ENCODE assay signal across 9 cellular contexts in genomic region chr11:121520243-121521144, GRCh38.
DNase-seq lines count a peak whose midpoint lies in the region; ATAC-seq, FAIRE-seq and TF ChIP-seq lines count a peak whose summit lies in the region.
"Had no signal": no experiment of that assay in that cellular context is flagged by ENCODE, and none has a peak within 500 bp of the region (broad histone marks: within the 10 kb centered on the region; RNA-seq: fewer than 3 reads in every experiment).

No MANE protein-coding gene starts in this region.

- DNase-seq in AG20443 (ENCODE audit: low spot score) (peak; percentile 64), GM19239 (ENCODE audit: insufficient read length, low spot score) (no peak), adipocyte (ENCODE audit: low read depth) (peak; percentile 66), keratinocyte (ENCODE audit: low read depth, low spot score) (no peak), HEK293T (ENCODE audit: extremely low spot score) (no peak), transverse colon (no peak), NCI-H510A (lab: John Stamatoyannopoulos, UW) (no peak)
- DNase-seq: testis had no signal

- 88 to 89% methylated on average over 4 of the region's 4 CpGs for WGBS in transverse colon (ENCODE audit: low coverage in 1 of 2), 2 donors

- no peaks in the 10 kb centered on the region for H3K27me3 ChIP-seq in adipocyte (replicated peaks; ENCODE audit: control insufficient read depth, insufficient read depth, low read length)
- H3K27me3 ChIP-seq in keratinocyte (ENCODE audit: control insufficient read depth, extremely low read depth, insufficient read depth, low read length): no peaks in the 10 kb centered on the region
- no peaks in the 10 kb centered on the region for H3K27me3 ChIP-seq in transverse colon
- H3K27me3 ChIP-seq: testis had no signal

- no peaks in the 10 kb centered on the region for H3K36me3 ChIP-seq in adipocyte (ENCODE audit: control insufficient read depth, insufficient read depth, low read length, severe bottlenecking)
- peaks cover 1 to 12% of the 10 kb centered on the region in 2 experiments for H3K36me3 ChIP-seq in keratinocyte (ENCODE audit: control insufficient read depth in 2 of 2, extremely low read depth in 1 of 2, insufficient read depth in 2 of 2, low read length in 2 of 2)
- peaks cover 0 to 14% (median 6%) of the 10 kb centered on the region in 4 donors for H3K36me3 ChIP-seq in transverse colon

- no peak for TF ChIP-seq POLR2A in transverse colon (IDR thresholded peaks at IDR 0.05)

- H3K9me1 ChIP-seq in keratinocyte (ENCODE audit: control insufficient read depth, extremely low read depth, insufficient read depth, low read length): no peaks in the 10 kb centered on the region

- no peaks in the 10 kb centered on the region for H4K20me1 ChIP-seq in keratinocyte (ENCODE audit: control insufficient read depth, extremely low read depth, insufficient read depth, low read length)

- FAIRE-seq in GM19239 (lab: Jason Lieb, UNC) (peak; percentile 55), keratinocyte (lab: Jason Lieb, UNC) (peak; percentile 39)

- H2AFZ ChIP-seq in keratinocyte (ENCODE audit: control insufficient read depth, low read length): no peak overlapping the region

- CTCF ChIA-PET in HEK293T (lab: Yijun Ruan, JAX): no interaction called here

- peaks cover 15% of the 10 kb centered on the region for H3K4me1 ChIP-seq in adipocyte (ENCODE audit: control insufficient read depth, insufficient read depth, low read length)
- peaks cover 29% of the 10 kb centered on the region for H3K4me1 ChIP-seq in keratinocyte (ENCODE audit: control insufficient read depth, extremely low read depth, insufficient read depth, low read length)
- H3K4me1 ChIP-seq in transverse colon: peaks cover 0 to 7% (median 0%) of the 10 kb centered on the region in 4 donors

- H3K9ac ChIP-seq in adipocyte (ENCODE audit: low read length) (no peak overlapping the region), keratinocyte (ENCODE audit: control insufficient read depth, extremely low read depth, insufficient read depth, low read length) (peak overlapping the region; percentile 45)

- H3K9me3 ChIP-seq in adipocyte (ENCODE audit: control insufficient read depth, low read length) (peaks cover 6% of the 10 kb centered on the region), keratinocyte (ENCODE audit: control insufficient read depth, low read depth, low read length) (no peaks in the 10 kb centered on the region), transverse colon (no peaks in the 10 kb centered on the region)
- H3K9me3 ChIP-seq: testis had no signal

- intact Hi-C loops in transverse colon (cut with DNase I; ENCODE audit: low total_unique reads): no loop called here

- peak overlapping the region; percentile 69 for H3K4me2 ChIP-seq in keratinocyte (ENCODE audit: control insufficient read depth, extremely low read depth, insufficient read depth, low read depth, low read length)

- H3K27ac ChIP-seq in keratinocyte (ENCODE audit: control insufficient read depth, insufficient read depth, low read length): peak overlapping the region; percentile 94
- no peak overlapping the region for H3K27ac ChIP-seq in transverse colon
- H3K27ac ChIP-seq: testis had no signal

- dilution Hi-C loops in keratinocyte (cut with MboI; ENCODE audit: extremely low pct_ligation_motif_present, low sequenced_read_pairs): no loop called here

- TF ChIP-seq CTCF in keratinocyte (optimal IDR thresholded peaks at IDR 0.05 in 1 of 3, IDR thresholded peaks at IDR 0.05 in 1 of 3, conservative IDR thresholded peaks at IDR 0.05 in 1 of 3; ENCODE audit: extremely low read depth in 1 of 3, insufficient read depth in 2 of 3, low read length in 3 of 3) (no peak), transverse colon (IDR thresholded peaks at IDR 0.05) (no peak)

- no peak for TF ChIP-seq EP300 in transverse colon (IDR thresholded peaks at IDR 0.05; ENCODE audit: low read depth)

- POLR2A ChIA-PET in HEK293T (lab: Yijun Ruan, JAX): no interaction called here

- no peaks in the 10 kb centered on the region for H3K79me2 ChIP-seq in keratinocyte (ENCODE audit: control insufficient read depth, insufficient read depth, low read length)

- H3K4me3 ChIP-seq in adipocyte (ENCODE audit: low read length): no peak overlapping the region
- H3K4me3 ChIP-seq in keratinocyte (ENCODE audit: control insufficient read depth in 2 of 3, extremely low read depth in 1 of 3, insufficient read depth in 2 of 3, low read depth in 1 of 3, low read length in 3 of 3): no peak overlapping the region
- no peak overlapping the region for H3K4me3 ChIP-seq in transverse colon
- H3K4me3 ChIP-seq: testis had no signal

- in situ Hi-C loops in transverse colon (cut with MboI; ENCODE audit: low pct_ligation_motif_present in 1 of 4, low pct_unique_long_range_greater_than_20kb in 1 of 4, low sequenced_read_pairs in 3 of 4): no loop called here

- no peak for ATAC-seq in GM18502 (IDR thresholded peaks at IDR 0.05; ENCODE audit: poor library complexity, unreplicated experiment)

TF ChIP-seq in HEK293T, 16 proteins besides CTCF, POLR2A, EP300 and RAD21:
- TF ChIP-seq LEF1 (IDR thresholded peaks at IDR 0.05; ENCODE audit: borderline replicate concordance) (no peak), FOXA1 (IDR thresholded peaks at IDR 0.05) (no peak), ARNT (IDR thresholded peaks at IDR 0.05) (no peak), FOXK2 (IDR thresholded peaks at IDR 0.05) (no peak), BHLHE40 (IDR thresholded peaks at IDR 0.05; ENCODE audit: borderline replicate concordance) (no peak), CTBP1 (IDR thresholded peaks at IDR 0.05; ENCODE audit: borderline replicate concordance) (no peak), PKNOX1 (IDR thresholded peaks at IDR 0.05) (no peak), L3MBTL2 (conservative IDR thresholded peaks at IDR 0.05) (no peak), SUZ12 (IDR thresholded peaks at IDR 0.05) (no peak), SP1 (IDR thresholded peaks at IDR 0.05) (no peak), ZNF384 (IDR thresholded peaks at IDR 0.05) (no peak), NFRKB (IDR thresholded peaks at IDR 0.05) (no peak), HDGF (IDR thresholded peaks at IDR 0.05; ENCODE audit: borderline replicate concordance) (no peak), ELF4 (IDR thresholded peaks at IDR 0.05) (no peak)

Comparison
In these comparisons a context has a peak if more than half of its experiments do, and no peak if none do; other contexts are left out.
1. DNase-seq: peak in AG20443 (single experiment) and adipocyte (single experiment); none in GM19239 (single experiment), keratinocyte (single experiment), HEK293T (single experiment), transverse colon (single experiment) and NCI-H510A (single experiment).